21 cellular contexts compared by ENCODE assay signal in genomic region chr14:30958555-30959407, GRCh38.
DNase-seq lines count a peak whose midpoint lies in the region; ATAC-seq, FAIRE-seq and TF ChIP-seq lines count a peak whose summit lies in the region.
"Had no signal": no experiment of that assay in that cellular context is flagged by ENCODE, and none has a peak within 500 bp of the region (broad histone marks: within the 10 kb centered on the region; RNA-seq: fewer than 3 reads in every experiment).

No MANE protein-coding gene starts in this region.

- ATAC-seq in GM21529 (IDR thresholded peaks at IDR 0.05; ENCODE audit: unreplicated experiment) (peak; percentile 49), pancreas (no peak)
- ATAC-seq: gastroesophageal sphincter had no signal

- no peaks in the 10 kb centered on the region for H3K9me3 ChIP-seq in HUES6 (ENCODE audit: control insufficient read depth, insufficient read depth, low read depth, low read length)
- H3K9me3 ChIP-seq in pancreas = no peaks in the 10 kb centered on the region
- H3K9me3 ChIP-seq: gastroesophageal sphincter, lower lobe of right lung, right lobe of liver, transverse colon had no signal

- peaks cover 4% of the 10 kb centered on the region for H3K9me3 Mint-ChIP-seq in mesothelial cell of epicardium
- H3K9me3 Mint-ChIP-seq: neural crest cell had no signal

- intact Hi-C loops in pancreas (cut with DNase I) = no loop called here

- H3K27ac Mint-ChIP-seq in mesothelial cell of epicardium = peak overlapping the region; percentile 47

- DNase-seq in GM13976 (ENCODE audit: low spot score) = peak; percentile 34
- DNase-seq in mesothelial cell of epicardium (ENCODE audit: low spot score in 2 of 2, unreplicated experiment in 2 of 2) = no peak
- no peak for DNase-seq in GM19238 (ENCODE audit: insufficient read length, low spot score)
- DNase-seq in T-helper 1 cell = no peak
- no peak for DNase-seq in COLO829 (ENCODE audit: low spot score)
- DNase-seq in pancreas = no peak
- DNase-seq: activated CD4-positive, alpha-beta T cell treated with anti-CD3 and anti-CD28 coated beads, Interleukin-2, amount 50 U/mL, for 4 hours; activated T-cell treated with anti-CD3 and anti-CD28 coated beads, Interleukin-2, amount 50 U/mL, for 48 hours; AML-193; lower lobe of right lung; NCI-H1417 treated with DMSO at 0.1 percent for 48 hours; NCI-H226; SIG-M5; stimulated activated CD4-positive, alpha-beta T cell treated with anti-CD3 and anti-CD28 coated beads, Interleukin-2, amount 100 ng/mL, for 48 hours; T-helper 9 cell; transverse colon had no signal

- no peak overlapping the region for H3K4me3 Mint-ChIP-seq in mesothelial cell of epicardium
- H3K4me3 Mint-ChIP-seq: neural crest cell had no signal

- H3K9ac ChIP-seq in HUES6 (ENCODE audit: low read length) = no peak overlapping the region

- no peaks in the 10 kb centered on the region for H3K4me1 ChIP-seq in HUES6 (ENCODE audit: control insufficient read depth, insufficient read depth, low read length)
- H3K4me1 ChIP-seq in pancreas = peaks cover 0 to 12% (median 9%) of the 10 kb centered on the region in 3 donors

- peaks cover 20% of the 10 kb centered on the region for H3K36me3 Mint-ChIP-seq in mesothelial cell of epicardium

- H3K27me3 Mint-ChIP-seq in mesothelial cell of epicardium (ENCODE audit: low read depth) = no peaks in the 10 kb centered on the region

- peaks cover 2% of the 10 kb centered on the region for H3K4me1 Mint-ChIP-seq in mesothelial cell of epicardium

- 85 to 86% methylated on average over 10 of the region's 10 CpGs for WGBS in pancreas, 2 donors

- in situ Hi-C loops in GM13976 (cut with MboI; ENCODE audit: low sequenced_read_pairs, unreplicated experiment) = no loop called here

- TF ChIP-seq CTCF in GM13976 (IDR thresholded peaks at IDR 0.05; ENCODE audit: borderline replicate concordance, control extremely low read depth, extremely low read depth, insufficient read depth, missing control alignments) = no peak
- TF ChIP-seq CTCF in mesothelial cell of epicardium (IDR thresholded peaks at IDR 0.05; ENCODE audit: unreplicated experiment) = no peak
- TF ChIP-seq CTCF in pancreas (IDR thresholded peaks at IDR 0.05) = no peak

- no peak overlapping the region for H3K4me3 ChIP-seq in HUES6 (ENCODE audit: low read depth, low read length)
- H3K4me3 ChIP-seq in pancreas = no peak overlapping the region
- H3K4me3 ChIP-seq: gastroesophageal sphincter, lower lobe of right lung, right lobe of liver, transverse colon had no signal

- H3K36me3 ChIP-seq in HUES6 (ENCODE audit: control insufficient read depth, insufficient read depth, low read length) = peaks cover 16% of the 10 kb centered on the region
- no peaks in the 10 kb centered on the region for H3K36me3 ChIP-seq in pancreas

- no peak for FAIRE-seq in pancreas (lab: Jason Lieb, UNC)

- H3K27ac ChIP-seq in HUES6 (ENCODE audit: low read depth, low read length) (0 out of 2 replicates have a peak overlapping the region, but pooled peaks have one; percentile 15), pancreas (no peak overlapping the region)
- H3K27ac ChIP-seq: gastroesophageal sphincter, lower lobe of right lung, transverse colon had no signal

- no peaks in the 10 kb centered on the region for H3K27me3 ChIP-seq in HUES6 (ENCODE audit: control insufficient read depth, insufficient read depth, low read length)
- no peaks in the 10 kb centered on the region for H3K27me3 ChIP-seq in pancreas
- H3K27me3 ChIP-seq: gastroesophageal sphincter, right lobe of liver, transverse colon had no signal
